ENCODE assay signal across 16 cellular contexts in the genomic region with DNA sequence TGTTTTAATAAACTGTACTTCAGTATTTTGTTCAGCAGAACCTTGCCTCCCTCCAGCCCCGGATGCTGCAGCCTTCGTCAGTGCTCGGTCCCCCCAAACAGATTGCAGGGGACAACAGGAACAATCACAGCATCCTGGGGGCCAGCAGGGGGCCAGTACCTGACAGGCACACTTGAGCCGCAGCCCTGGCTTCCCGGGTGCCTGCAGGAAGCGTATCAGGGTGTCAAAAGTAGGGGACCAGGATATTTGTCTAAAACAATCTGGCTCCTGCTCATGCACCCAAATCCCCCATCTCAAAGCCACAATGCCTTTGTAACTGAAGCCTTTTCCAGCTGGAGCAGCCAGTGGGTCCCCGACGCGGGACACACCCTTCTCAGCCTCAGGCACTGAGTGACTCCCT.
DNase-seq lines count a peak whose midpoint lies in the region; ATAC-seq and TF ChIP-seq lines count a peak whose summit lies in the region.
"Had no signal": no experiment of that assay in that cellular context is flagged by ENCODE, and none has a peak within 500 bp of the region (broad histone marks: within the 10 kb centered on the region; RNA-seq: fewer than 3 reads in every experiment).

No MANE protein-coding gene starts in this region.

- H3K9me3 Mint-ChIP-seq in type B pancreatic cell: no peaks in the 10 kb centered on the region
- peaks cover 4 to 16% (median 8%) of the 10 kb centered on the region in 9 donors for H3K9me3 Mint-ChIP-seq in naive thymus-derived CD8-positive, alpha-beta T cell

- H3K4me1 ChIP-seq in RWPE2 (ENCODE audit: insufficient read depth, poor library complexity, severe bottlenecking): no peaks in the 10 kb centered on the region
- no peaks in the 10 kb centered on the region for H3K4me1 ChIP-seq in mesenchymal stem cell (ENCODE audit: control insufficient read depth, insufficient read depth, low read depth, low read length)
- H3K4me1 ChIP-seq: Caco-2 had no signal

- H3K9me3 ChIP-seq in RWPE2 (ENCODE audit: severe bottlenecking): no peaks in the 10 kb centered on the region
- peaks cover 5% of the 10 kb centered on the region for H3K9me3 ChIP-seq in mesenchymal stem cell (ENCODE audit: control insufficient read depth, low read length)
- H3K9me3 ChIP-seq: Caco-2 had no signal

- H2BK5ac ChIP-seq in mesenchymal stem cell (ENCODE audit: low read depth, low read length, poor library complexity, severe bottlenecking): no peak overlapping the region

- no peak overlapping the region for H2AFZ ChIP-seq in mesenchymal stem cell (ENCODE audit: low read depth, low read length)

- no peak overlapping the region for H4K91ac ChIP-seq in mesenchymal stem cell (ENCODE audit: low read length)

- H3K27me3 Mint-ChIP-seq in type B pancreatic cell: peaks cover 35% of the 10 kb centered on the region
- peaks cover 0 to 4% (median 2%) of the 10 kb centered on the region in 5 donors for H3K27me3 Mint-ChIP-seq in naive thymus-derived CD8-positive, alpha-beta T cell

- H3K4me3 ChIP-seq in RWPE2 (ENCODE audit: severe bottlenecking) (no peak overlapping the region), mesenchymal stem cell (ENCODE audit: insufficient read depth in 1 of 2, low read depth in 1 of 2, low read length in 2 of 2) (no peak overlapping the region)

- no peaks in the 10 kb centered on the region for H3K36me3 ChIP-seq in RWPE2 (ENCODE audit: low read depth)
- H3K36me3 ChIP-seq in mesenchymal stem cell (ENCODE audit: control insufficient read depth in 1 of 2, insufficient read depth in 2 of 2, low read depth in 1 of 2, low read length in 2 of 2): no peaks in the 10 kb centered on the region

- WGBS in mesenchymal stem cell: 75% methylated on average over 9 of the region's 9 CpGs

- H2AK5ac ChIP-seq in mesenchymal stem cell (ENCODE audit: low read length, severe bottlenecking): no peak overlapping the region

- H3K36me3 Mint-ChIP-seq in type B pancreatic cell: no peaks in the 10 kb centered on the region
- H3K36me3 Mint-ChIP-seq in naive thymus-derived CD8-positive, alpha-beta T cell: no peaks in the 10 kb centered on the region

- no peak overlapping the region for H3K23ac ChIP-seq in mesenchymal stem cell (ENCODE audit: low read length in 2 of 2)

- POLR2A ChIA-PET in naive thymus-derived CD8-positive, alpha-beta T cell (lab: Charles Lee): no interaction called here

- peak overlapping the region in 1 of 2 experiments; percentile 43 for H3K18ac ChIP-seq in mesenchymal stem cell (ENCODE audit: low read depth in 1 of 2, low read length in 2 of 2)

- H2BK15ac ChIP-seq in mesenchymal stem cell (ENCODE audit: low read depth, poor library complexity, severe bottlenecking): no peak overlapping the region

- ATAC-seq in RWPE2 (ENCODE audit: low read depth) (no peak), GM18517 (IDR thresholded peaks at IDR 0.05; ENCODE audit: unreplicated experiment) (no peak)
- no peak for ATAC-seq in naive thymus-derived CD8-positive, alpha-beta T cell

- H3K14ac ChIP-seq in mesenchymal stem cell (ENCODE audit: low read length in 2 of 2): no peak overlapping the region

- no peaks in the 10 kb centered on the region for H3K79me1 ChIP-seq in mesenchymal stem cell (replicated peaks; ENCODE audit: low read length, poor library complexity, severe bottlenecking)

- no peak overlapping the region for H3K4ac ChIP-seq in mesenchymal stem cell (ENCODE audit: low read depth in 1 of 2, low read length in 2 of 2)

- no peak overlapping the region for H3K27ac Mint-ChIP-seq in type B pancreatic cell
- H3K27ac Mint-ChIP-seq in naive thymus-derived CD8-positive, alpha-beta T cell: no peak overlapping the region
- H3K27ac Mint-ChIP-seq: CD4-positive, alpha-beta T cell had no signal

- no peak overlapping the region for H3K4me3 Mint-ChIP-seq in type B pancreatic cell
- no peak overlapping the region for H3K4me3 Mint-ChIP-seq in naive thymus-derived CD8-positive, alpha-beta T cell
- H3K4me3 Mint-ChIP-seq: CD4-positive, alpha-beta T cell; H9 had no signal

- H3K4me2 ChIP-seq in mesenchymal stem cell (ENCODE audit: low read length, poor library complexity, severe bottlenecking): no peak overlapping the region

- H2BK120ac ChIP-seq in mesenchymal stem cell (ENCODE audit: low read depth, low read length): peak overlapping the region; percentile 19

- DNase-seq in RWPE2 (ENCODE audit: low spot score): peak; percentile 15
- peak; percentile 33 for DNase-seq in ecto neural progenitor cell (ENCODE audit: low spot score)
- DNase-seq in mesenchymal stem cell: no peak
- DNase-seq in type B pancreatic cell (ENCODE audit: extremely low spot score, unreplicated experiment): peak; percentile 56
- no peak for DNase-seq in NCI-H82 (lab: John Stamatoyannopoulos, UW)
- DNase-seq in naive thymus-derived CD8-positive, alpha-beta T cell: no peak
- DNase-seq: AML-193; Caco-2; CD4-positive, alpha-beta T cell; DMS153; DMS79; GDM1; H9; IMR-90 had no signal

- TF ChIP-seq CTCF in RWPE2 (IDR thresholded peaks at IDR 0.05; ENCODE audit: poor library complexity, severe bottlenecking) (no peak), type B pancreatic cell (conservative IDR thresholded peaks at IDR 0.05) (no peak)

- H3K4me1 Mint-ChIP-seq in type B pancreatic cell (ENCODE audit: unreplicated experiment): peaks cover 9% of the 10 kb centered on the region
- no peaks in the 10 kb centered on the region for H3K4me1 Mint-ChIP-seq in naive thymus-derived CD8-positive, alpha-beta T cell

- no peak overlapping the region for H4K8ac ChIP-seq in mesenchymal stem cell (ENCODE audit: low read length)

- no peak overlapping the region for H3K9ac ChIP-seq in mesenchymal stem cell (ENCODE audit: low read length)

- no peaks in the 10 kb centered on the region for H3K27me3 ChIP-seq in RWPE2 (ENCODE audit: insufficient read depth, poor library complexity, severe bottlenecking)
- H3K27me3 ChIP-seq in mesenchymal stem cell (ENCODE audit: control insufficient read depth in 1 of 2, insufficient read depth in 1 of 2, low read length in 2 of 2): peaks cover 0 to 29% of the 10 kb centered on the region in 2 experiments

- no peak overlapping the region for H2BK12ac ChIP-seq in mesenchymal stem cell (ENCODE audit: low read length in 2 of 2)

- H3K27ac ChIP-seq in RWPE2 (ENCODE audit: poor library complexity, severe bottlenecking) (no peak overlapping the region), mesenchymal stem cell (ENCODE audit: low read length, poor library complexity, severe bottlenecking) (no peak overlapping the region)
- H3K27ac ChIP-seq: C4-2B had no signal

Comparison
In these comparisons a context has a peak if more than half of its experiments do, and no peak if none do; other contexts are left out.
1. DNase-seq: peak in RWPE2 (single experiment), ecto neural progenitor cell (single experiment) and type B pancreatic cell (single experiment); none in mesenchymal stem cell (single experiment), NCI-H82 (single experiment) and naive thymus-derived CD8-positive, alpha-beta T cell (0 of 10).